28 cellular contexts compared by ENCODE assay signal in genomic region chr18:36152781-36153180, GRCh38. TPM values are rescaled to one million over a fixed set of nuclear protein-coding genes. Genes with fewer than 3 reads are reported as not detected.
DNase-seq lines count a peak whose midpoint lies in the region; ATAC-seq, FAIRE-seq and TF ChIP-seq lines count a peak whose summit lies in the region.
"Had no signal": no experiment of that assay in that cellular context is flagged by ENCODE, and none has a peak within 500 bp of the region (broad histone marks: within the 10 kb centered on the region; RNA-seq: fewer than 3 reads in every experiment).

No MANE protein-coding gene starts in this region.

- peaks cover 13% of the 10 kb centered on the region for H3K36me3 Mint-ChIP-seq in activated naive CD8-positive, alpha-beta T cell
- H3K36me3 Mint-ChIP-seq in activated naive CD8-positive, alpha-beta T cell treated with anti-CD3 and anti-CD28 coated beads for 36 hours = peaks cover 24% of the 10 kb centered on the region
- H3K36me3 Mint-ChIP-seq in nephron (ENCODE audit: low read depth) = peaks cover 68% of the 10 kb centered on the region

- peaks cover 13% of the 10 kb centered on the region for H3K4me1 Mint-ChIP-seq in activated naive CD8-positive, alpha-beta T cell (ENCODE audit: low read depth)
- H3K4me1 Mint-ChIP-seq in activated naive CD8-positive, alpha-beta T cell treated with anti-CD3 and anti-CD28 coated beads for 36 hours = peaks cover 18% of the 10 kb centered on the region
- peaks cover 7% of the 10 kb centered on the region for H3K4me1 Mint-ChIP-seq in nephron

- no peak overlapping the region for H3K4me2 ChIP-seq in K562 (ENCODE audit: insufficient read depth, low read length)

- CTCF ChIA-PET in K562 (lab: Yijun Ruan, JAX; ENCODE audit: low intra/inter-chr PET ratio) = no interaction called here

- H3K9ac ChIP-seq in K562 (ENCODE audit: insufficient read depth in 1 of 2, low read depth in 2 of 2, low read length in 2 of 2) = no peak overlapping the region

- TF ChIP-seq CTCF in K562 (IDR thresholded peaks at IDR 0.05 in 2 of 3, conservative IDR thresholded peaks at IDR 0.05 in 1 of 3; ENCODE audit: insufficient read depth in 2 of 3, low read depth in 1 of 3, low read length in 3 of 3) (no peak), nephron (IDR thresholded peaks at IDR 0.05; ENCODE audit: unreplicated experiment in 3 of 3) (no peak), omental fat pad (IDR thresholded peaks at IDR 0.05) (no peak)

- peaks cover 97% of the 10 kb centered on the region for H3K36me3 ChIP-seq in K562 (ENCODE audit: control insufficient read depth, insufficient read depth, low read length)

- H3K27me3 Mint-ChIP-seq in activated naive CD8-positive, alpha-beta T cell = no peaks in the 10 kb centered on the region
- H3K27me3 Mint-ChIP-seq in activated naive CD8-positive, alpha-beta T cell treated with anti-CD3 and anti-CD28 coated beads for 36 hours = no peaks in the 10 kb centered on the region
- H3K27me3 Mint-ChIP-seq in nephron (ENCODE audit: low read depth) = no peaks in the 10 kb centered on the region
- H3K27me3 Mint-ChIP-seq: activated CD4-positive, alpha-beta T cell treated with anti-CD3 and anti-CD28 coated beads, Interleukin-2, amount 10 ng/mL, durations not matched to agents 24 days and 14 days; CD8-positive, alpha-beta memory T cell had no signal

- H3K9me3 ChIP-seq in K562 (replicated peaks; ENCODE audit: control insufficient read depth, insufficient read depth, low read depth, low read length) = no peaks in the 10 kb centered on the region
- H3K9me3 ChIP-seq: adrenal gland, BE2C, Peyer's patch had no signal

- no peaks in the 10 kb centered on the region for H3K27me3 ChIP-seq in K562 (ENCODE audit: control insufficient read depth in 2 of 2, insufficient read depth in 2 of 2, low read length in 2 of 2)
- H3K27me3 ChIP-seq: adrenal gland, BE2C, brain microvascular endothelial cell, Peyer's patch had no signal

- no peak for DNase-seq in activated naive CD8-positive, alpha-beta T cell treated with anti-CD3 and anti-CD28 coated beads for 36 hours
- DNase-seq in K562 (ENCODE audit: extremely low read depth in 1 of 4, low spot score in 3 of 4) (no peak), LoVo (ENCODE audit: low spot score) (no peak), NCI-H69 (lab: John Stamatoyannopoulos, UW) (no peak), omental fat pad (ENCODE audit: low spot score) (no peak)
- DNase-seq: 8988T; activated CD4-positive, alpha-beta T cell treated with anti-CD3 and anti-CD28 coated beads, Interleukin-2, amount 10 ng/mL, durations not matched to agents 24 days and 14 days; activated T-cell treated with anti-CD3 and anti-CD28 coated beads, Interleukin-2, amount 50 U/mL, for 4 hours; adrenal gland; BE2C; brain microvascular endothelial cell; CD8-positive, alpha-beta memory T cell; effector CD8-positive, alpha-beta T cell; NCI-H1092 treated with DMSO at 0.1 percent for 48 hours; NCI-H187 treated with DMSO at 0.1 percent for 48 hours; NCI-H2171 treated with DMSO at 0.1 percent for 48 hours; NCI-H524 treated with DMSO at 0.1 percent for 48 hours; nucleus accumbens; Peyer's patch; SIG-M5; stimulated activated CD4-positive, alpha-beta T cell treated with anti-CD3 and anti-CD28 coated beads, Interleukin-2, amount 100 ng/mL, for 48 hours; SW 1271; T1000; WERI-Rb-1 had no signal

- no peaks in the 10 kb centered on the region for H3K4me1 ChIP-seq in K562 (replicated peaks in 1 of 2; ENCODE audit: control insufficient read depth in 2 of 2, insufficient read depth in 2 of 2, low read length in 2 of 2)
- H3K4me1 ChIP-seq: BE2C, Peyer's patch had no signal

- FAIRE-seq in K562 (lab: Jason Lieb, UNC) = no peak
- FAIRE-seq: GM12891 had no signal

- no peak overlapping the region for H3K4me3 ChIP-seq in K562
- H3K4me3 ChIP-seq: adrenal gland, Peyer's patch had no signal

- H4K20me1 ChIP-seq in K562 (replicated peaks; ENCODE audit: control insufficient read depth, insufficient read depth, low read length) = no peaks in the 10 kb centered on the region

- no peaks in the 10 kb centered on the region; the same call in 2 of the 3 replicates for H3K79me2 ChIP-seq in K562 (ENCODE audit: control insufficient read depth, insufficient read depth, low read length)

- H3K9me3 Mint-ChIP-seq in activated naive CD8-positive, alpha-beta T cell (ENCODE audit: low read depth) = no peaks in the 10 kb centered on the region
- H3K9me3 Mint-ChIP-seq in activated naive CD8-positive, alpha-beta T cell treated with anti-CD3 and anti-CD28 coated beads for 36 hours = no peaks in the 10 kb centered on the region
- H3K9me3 Mint-ChIP-seq in nephron = no peaks in the 10 kb centered on the region
- H3K9me3 Mint-ChIP-seq: activated CD4-positive, alpha-beta T cell treated with anti-CD3 and anti-CD28 coated beads, Interleukin-2, amount 10 ng/mL, durations not matched to agents 24 days and 14 days; activated T-cell treated with anti-CD3 and anti-CD28 coated beads, Interleukin-2, amount 50 U/mL, for 4 hours; CD8-positive, alpha-beta memory T cell had no signal

- H2AFZ ChIP-seq in K562 (ENCODE audit: low read depth, low read length) = no peak overlapping the region

- no peak overlapping the region for H3K27ac ChIP-seq in K562 (ENCODE audit: extremely low read depth, low read depth, low read length)
- H3K27ac ChIP-seq: brain microvascular endothelial cell, Peyer's patch, WERI-Rb-1 had no signal

- no peak overlapping the region for H3K4me3 Mint-ChIP-seq in activated naive CD8-positive, alpha-beta T cell
- H3K4me3 Mint-ChIP-seq in activated naive CD8-positive, alpha-beta T cell treated with anti-CD3 and anti-CD28 coated beads for 36 hours = no peak overlapping the region
- no peak overlapping the region for H3K4me3 Mint-ChIP-seq in nephron
- H3K4me3 Mint-ChIP-seq: activated CD4-positive, alpha-beta T cell treated with anti-CD3 and anti-CD28 coated beads, Interleukin-2, amount 10 ng/mL, durations not matched to agents 24 days and 14 days; activated T-cell treated with anti-CD3 and anti-CD28 coated beads, Interleukin-2, amount 50 U/mL, for 4 hours had no signal

- no peak for TF ChIP-seq RAD21 in K562 (CRISPR knock-in tag; conservative IDR thresholded peaks at IDR 0.05 in 1 of 2, IDR thresholded peaks at IDR 0.05 in 1 of 2)

- in situ Hi-C loops in K562 (cut with MboI) = no loop called here

- peak overlapping the region; percentile 28 for H3K27ac Mint-ChIP-seq in activated naive CD8-positive, alpha-beta T cell
- H3K27ac Mint-ChIP-seq in activated naive CD8-positive, alpha-beta T cell treated with anti-CD3 and anti-CD28 coated beads for 36 hours = no peak overlapping the region
- H3K27ac Mint-ChIP-seq in nephron = peak overlapping the region; percentile 85 to 98 (median 90)
- H3K27ac Mint-ChIP-seq: activated CD4-positive, alpha-beta T cell treated with anti-CD3 and anti-CD28 coated beads, Interleukin-2, amount 10 ng/mL, durations not matched to agents 24 days and 14 days had no signal

- intact Hi-C loops in K562 (cut with micrococcal nuclease) = no loop called here

- H3K9me1 ChIP-seq in K562 (ENCODE audit: control insufficient read depth, insufficient read depth, low read length) = no peaks in the 10 kb centered on the region

- ATAC-seq in K562 (no peak), HG02571 (IDR thresholded peaks at IDR 0.05; ENCODE audit: unreplicated experiment) (no peak), omental fat pad (ENCODE audit: low FRiP score) (no peak)
- ATAC-seq: activated T-cell treated with anti-CD3 and anti-CD28 coated beads, Interleukin-2, amount 50 U/mL, for 4 hours had no signal

- POLR2A ChIA-PET in K562 (lab: Yijun Ruan, JAX) = interaction anchor here (0.9 kb wide), 1 partner anchor 10 kb away, joined by 3 read pairs; no protein-coding TSS in a partner anchor

- 100% methylated on average over 1 of the region's 1 CpG for WGBS in K562 (ENCODE audit: insufficient coverage, low coverage, missing lambda C conversion rate)

- BruUV-seq in K562 (replicated peaks; lab: Mats Ljungman, UMichigan) = TSS peak; percentile 10

- TF ChIP-seq POLR2A in K562 (conservative IDR thresholded peaks at IDR 0.05) = no peak

- no peak for TF ChIP-seq EP300 in K562 (IDR thresholded peaks at IDR 0.05; ENCODE audit: low read length)

RNA-seq across cellular contexts. Expression of gene ELP2, which starts 23.1 kb away (rescaled TPM):
- 10 to 100 TPM; 93.4 to 98.2 TPM for total RNA-seq in activated naive CD8-positive, alpha-beta T cell treated with anti-CD3 and anti-CD28 coated beads for 36 hours
- 409 and 679 TPM in 2 replicates for total RNA-seq in K562 (2011; cell fraction: chromatin; rRNA removed; ENCODE audit: low replicate concordance)
- 246 and 294 TPM in 2 replicates for total RNA-seq in K562 (2011; cell fraction: nucleolus; rRNA removed)
- 383 and 472 TPM in 2 replicates for total RNA-seq in K562 (2011; cell fraction: nucleoplasm; rRNA removed)
- total RNA-seq in K562 (2014; rRNA removed) = 156 and 158 TPM in 2 replicates
- total RNA-seq in K562 (2014; rRNA removed; fragmentation: Illumina TruSeq; extraction: Trizol) = 123 and 139 TPM in 2 replicates
- 72.8 and 76.8 TPM in 2 replicates for total RNA-seq in K562 (2015; rRNA removed; fragmentation: Illumina TruSeq; extraction: Trizol)
- total RNA-seq in K562 (2021) = 140 and 148 TPM in 2 replicates
- polyA plus RNA-seq in K562 (2011; rRNA removed) = 188 and 192 TPM in 2 replicates
- polyA plus RNA-seq in K562 (2011; cell fraction: cytosol; rRNA removed) = 42.9 and 93.6 TPM in 2 replicates
- polyA plus RNA-seq in K562 (2011; cell fraction: nucleus; rRNA removed) = 181 and 221 TPM in 2 replicates
- 133 and 141 TPM in 2 replicates for polyA plus RNA-seq in K562 (2012)
- polyA plus RNA-seq in K562 (2014; fragmentation: Illumina TruSeq; extraction: Trizol) = 87.4 and 96.0 TPM in 2 replicates
- 100 to 1,000 TPM; 146 to 172 TPM for polyA plus RNA-seq in K562 (2014; fragmentation: Nextera tagmentation; extraction: Ambion mirVana)
- polyA plus RNA-seq in K562 (2014; rRNA removed) = 84.0 and 94.8 TPM in 2 replicates
- 262 and 352 TPM in 2 replicates for polyA minus RNA-seq in K562 (2011; rRNA and poly(A)+ RNA removed)
- 73.4 and 77.3 TPM in 2 replicates for polyA minus RNA-seq in K562 (2011; cell fraction: cytosol; rRNA and poly(A)+ RNA removed)
- 158 and 260 TPM in 2 replicates for polyA minus RNA-seq in K562 (2011; cell fraction: nucleus; rRNA and poly(A)+ RNA removed)
- total RNA-seq in omental fat pad = 10 to 100 TPM; 43.6 to 62.3 (median 57.7) TPM

RNA-seq across cellular contexts. Expression of gene SLC39A6, which starts 23.6 kb away (rescaled TPM):
- 10 to 100 TPM; 30.9 to 31.2 TPM for total RNA-seq in activated naive CD8-positive, alpha-beta T cell treated with anti-CD3 and anti-CD28 coated beads for 36 hours
- total RNA-seq in K562 (2011; cell fraction: chromatin; rRNA removed; ENCODE audit: low replicate concordance) = 16.4 and 23.0 TPM in 2 replicates
- 16.7 and 19.2 TPM in 2 replicates for total RNA-seq in K562 (2011; cell fraction: nucleolus; rRNA removed)
- total RNA-seq in K562 (2011; cell fraction: nucleoplasm; rRNA removed) = 18.1 and 19.9 TPM in 2 replicates
- total RNA-seq in K562 (2014; rRNA removed) = 17.4 and 21.1 TPM in 2 replicates
- total RNA-seq in K562 (2014; rRNA removed; fragmentation: Illumina TruSeq; extraction: Trizol) = 19.9 and 20.9 TPM in 2 replicates
- 19.0 and 20.6 TPM in 2 replicates for total RNA-seq in K562 (2015; rRNA removed; fragmentation: Illumina TruSeq; extraction: Trizol)
- total RNA-seq in K562 (2021) = 13.2 and 14.0 TPM in 2 replicates
- polyA plus RNA-seq in K562 (2011; rRNA removed) = 16.7 and 17.8 TPM in 2 replicates
- 11.3 and 13.7 TPM in 2 replicates for polyA plus RNA-seq in K562 (2011; cell fraction: cytosol; rRNA removed)
- polyA plus RNA-seq in K562 (2011; cell fraction: nucleus; rRNA removed) = 14.2 and 16.8 TPM in 2 replicates
- 8.7 and 10.7 TPM in 2 replicates for polyA plus RNA-seq in K562 (2012)
- polyA plus RNA-seq in K562 (2014; fragmentation: Illumina TruSeq; extraction: Trizol) = 22.1 and 23.8 TPM in 2 replicates
- 1 to 10 TPM; 5.6 to 6.6 TPM for polyA plus RNA-seq in K562 (2014; fragmentation: Nextera tagmentation; extraction: Ambion mirVana)
- polyA plus RNA-seq in K562 (2014; rRNA removed) = 13.2 and 13.8 TPM in 2 replicates
- polyA minus RNA-seq in K562 (2011; rRNA and poly(A)+ RNA removed) = 26.3 and 34.2 TPM in 2 replicates
- 5.0 and 5.6 TPM in 2 replicates for polyA minus RNA-seq in K562 (2011; cell fraction: cytosol; rRNA and poly(A)+ RNA removed)
- polyA minus RNA-seq in K562 (2011; cell fraction: nucleus; rRNA and poly(A)+ RNA removed) = 7.3 and 11.8 TPM in 2 replicates
- total RNA-seq in omental fat pad = 10 to 100 TPM; 36.7 to 77.5 (median 43.6) TPM

RNA-seq across cellular contexts. Expression of gene MOCOS, which starts 34.5 kb away (rescaled TPM):
- total RNA-seq in activated naive CD8-positive, alpha-beta T cell treated with anti-CD3 and anti-CD28 coated beads for 36 hours = under 1 TPM; 0.14 to 0.16 TPM
- 13.8 and 19.3 TPM in 2 replicates for total RNA-seq in K562 (2011; cell fraction: chromatin; rRNA removed; ENCODE audit: low replicate concordance)
- total RNA-seq in K562 (2011; cell fraction: nucleolus; rRNA removed) = 11.7 and 12.5 TPM in 2 replicates
- 13.4 and 14.2 TPM in 2 replicates for total RNA-seq in K562 (2011; cell fraction: nucleoplasm; rRNA removed)
- total RNA-seq in K562 (2014; rRNA removed) = 8.4 and 11.8 TPM in 2 replicates
- 11.5 and 11.8 TPM in 2 replicates for total RNA-seq in K562 (2014; rRNA removed; fragmentation: Illumina TruSeq; extraction: Trizol)
- 7.7 TPM in 2 replicates for total RNA-seq in K562 (2015; rRNA removed; fragmentation: Illumina TruSeq; extraction: Trizol)
- 12.4 TPM in 2 replicates for total RNA-seq in K562 (2021)
- polyA plus RNA-seq in K562 (2011; rRNA removed) = 8.1 and 8.6 TPM in 2 replicates
- polyA plus RNA-seq in K562 (2011; cell fraction: cytosol; rRNA removed) = 6.4 and 6.8 TPM in 2 replicates
- 11.0 and 12.3 TPM in 2 replicates for polyA plus RNA-seq in K562 (2011; cell fraction: nucleus; rRNA removed)
- 6.5 and 17.9 TPM in 2 replicates for polyA plus RNA-seq in K562 (2012)
- 8.4 and 9.2 TPM in 2 replicates for polyA plus RNA-seq in K562 (2014; fragmentation: Illumina TruSeq; extraction: Trizol)
- polyA plus RNA-seq in K562 (2014; fragmentation: Nextera tagmentation; extraction: Ambion mirVana) = 1 to 10 TPM; 4.5 to 4.6 TPM
- 9.1 and 12.1 TPM in 2 replicates for polyA plus RNA-seq in K562 (2014; rRNA removed)
- polyA minus RNA-seq in K562 (2011; rRNA and poly(A)+ RNA removed) = 10.8 and 12.7 TPM in 2 replicates
- 6.4 and 6.6 TPM in 2 replicates for polyA minus RNA-seq in K562 (2011; cell fraction: cytosol; rRNA and poly(A)+ RNA removed)
- polyA minus RNA-seq in K562 (2011; cell fraction: nucleus; rRNA and poly(A)+ RNA removed) = 7.4 and 11.7 TPM in 2 replicates
- 10 to 100 TPM in 1 of 4 donors, 1 to 10 TPM in 3; 2.2 to 11.4 (median 5.1) TPM for total RNA-seq in omental fat pad
